Comparison of ENCODE assay signal across 10 cellular contexts in the genomic region with DNA sequence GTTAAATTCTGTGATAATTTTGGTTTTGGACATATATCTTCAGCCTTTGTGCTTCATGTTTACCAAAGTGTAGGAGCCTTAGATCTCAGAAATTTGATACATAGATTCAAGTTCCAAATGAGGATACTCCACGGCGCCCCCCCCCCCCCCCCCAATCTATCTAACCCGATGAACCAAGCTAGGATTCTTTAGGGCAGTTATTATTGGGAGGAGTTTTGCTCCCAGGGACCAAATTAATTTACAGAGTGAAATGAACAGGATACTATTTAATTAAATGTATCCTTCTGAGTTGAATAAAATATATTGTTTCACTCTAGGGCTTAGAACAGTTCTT. TPM values are rescaled to one million over a fixed set of nuclear protein-coding genes. Genes with fewer than 3 reads are reported as not detected.
DNase-seq lines count a peak whose midpoint lies in the region; ATAC-seq and TF ChIP-seq lines count a peak whose summit lies in the region.
"Had no signal": no experiment of that assay in that cellular context is flagged by ENCODE, and none has a peak within 500 bp of the region (broad histone marks: within the 10 kb centered on the region; RNA-seq: fewer than 3 reads in every experiment).

No MANE protein-coding gene starts in this region.

- H2AFZ ChIP-seq in mammary epithelial cell (ENCODE audit: low read depth, low read length) (no peak overlapping the region), neural progenitor cell (replicated peaks) (no peak overlapping the region)

- dilution Hi-C loops in mammary epithelial cell (cut with HindIII; ENCODE audit: low sequenced_read_pairs), result no loop called here

- H3K4me3 Mint-ChIP-seq in CD8-positive, alpha-beta T cell, result peak overlapping the region; percentile 80
- H3K4me3 Mint-ChIP-seq in neural progenitor cell (peak overlapping the region; percentile 75), endodermal cell (no peak overlapping the region)

- no peak overlapping the region for H3K9ac ChIP-seq in mammary epithelial cell (ENCODE audit: insufficient read depth, low read length)
- no peak overlapping the region for H3K9ac ChIP-seq in neural progenitor cell
- H3K9ac ChIP-seq in endodermal cell (ENCODE audit: extremely low read depth, low read length, poor library complexity, severe bottlenecking), result no peak overlapping the region
- H3K9ac ChIP-seq: SK-N-SH had no signal

- H3K4me1 Mint-ChIP-seq in CD8-positive, alpha-beta T cell (ENCODE audit: low read depth), result peaks cover 71% of the 10 kb centered on the region
- peaks cover 10% of the 10 kb centered on the region for H3K4me1 Mint-ChIP-seq in neural progenitor cell
- H3K4me1 Mint-ChIP-seq in endodermal cell, result peaks cover 21% of the 10 kb centered on the region

- H3F3A ChIP-seq in neural progenitor cell (ENCODE audit: low read depth), result peaks cover 10% of the 10 kb centered on the region

- H4K20me1 ChIP-seq in mammary epithelial cell (ENCODE audit: insufficient read depth, low read length) (no peaks in the 10 kb centered on the region), neural progenitor cell (ENCODE audit: low read depth) (peaks cover 20% of the 10 kb centered on the region)

- H3K9me3 Mint-ChIP-seq in CD8-positive, alpha-beta T cell, result no peaks in the 10 kb centered on the region
- peaks cover 29% of the 10 kb centered on the region for H3K9me3 Mint-ChIP-seq in neural progenitor cell
- peaks cover 7% of the 10 kb centered on the region for H3K9me3 Mint-ChIP-seq in endodermal cell

- H3K9me3 ChIP-seq in CD8-positive, alpha-beta T cell (ENCODE audit: low read length), result no peaks in the 10 kb centered on the region
- no peaks in the 10 kb centered on the region for H3K9me3 ChIP-seq in mammary epithelial cell (replicated peaks; ENCODE audit: insufficient read depth, low read length)
- no peaks in the 10 kb centered on the region for H3K9me3 ChIP-seq in neural progenitor cell (ENCODE audit: low read depth)
- peaks cover 10% of the 10 kb centered on the region for H3K9me3 ChIP-seq in endodermal cell (ENCODE audit: control insufficient read depth, low read length)
- H3K9me3 ChIP-seq: SK-N-SH had no signal

- peak overlapping the region; percentile 89 for H3K27ac Mint-ChIP-seq in CD8-positive, alpha-beta T cell
- H3K27ac Mint-ChIP-seq in neural progenitor cell (no peak overlapping the region), endodermal cell (no peak overlapping the region)

- BruUV-seq in mammary epithelial cell (replicated peaks; lab: Mats Ljungman, UMichigan), result no TSS peak

- H3K4me2 ChIP-seq in mammary epithelial cell (ENCODE audit: insufficient read depth, low read depth, low read length) (peak overlapping the region; percentile 96), neural progenitor cell (no peak overlapping the region)

- WGBS in mammary epithelial cell (ENCODE audit: low coverage, missing lambda C conversion rate), result no CpG with 5 or more reads among the region's 3 CpGs
- WGBS in endodermal cell (ENCODE audit: insufficient coverage in 1 of 2, insufficient read length in 1 of 2), 2 experiments, result no CpG with 5 or more reads among the region's 3 CpGs

- H3K4me3 ChIP-seq in CD8-positive, alpha-beta T cell (ENCODE audit: low read depth, low read length), result peak overlapping the region; percentile 43
- H3K4me3 ChIP-seq in Jurkat, Clone E6-1 (ENCODE audit: low read length), result peak overlapping the region; percentile 48
- H3K4me3 ChIP-seq in mammary epithelial cell (replicated peaks in 1 of 3; ENCODE audit: insufficient read depth in 1 of 3, low read depth in 2 of 3, low read length in 3 of 3), result peak overlapping the region; percentile 21 to 93 (median 92)
- H3K4me3 ChIP-seq in neural progenitor cell, result no peak overlapping the region
- no peak overlapping the region for H3K4me3 ChIP-seq in endodermal cell (ENCODE audit: low read length)

- TF ChIP-seq CTCF in CD8-positive, alpha-beta T cell (IDR thresholded peaks at IDR 0.05), result no peak
- no peak for TF ChIP-seq CTCF in mammary epithelial cell (conservative IDR thresholded peaks at IDR 0.05 in 1 of 2, IDR thresholded peaks at IDR 0.05 in 1 of 2; ENCODE audit: extremely low read depth in 1 of 2, insufficient read depth in 1 of 2, low read depth in 1 of 2, low read length in 2 of 2)
- no peak for TF ChIP-seq CTCF in neural progenitor cell (IDR thresholded peaks at IDR 0.05)
- no peak for TF ChIP-seq CTCF in endodermal cell (conservative IDR thresholded peaks at IDR 0.05)

- POLR2A ChIA-PET in CD8-positive, alpha-beta T cell (lab: Charles Lee), result interaction anchor here (0.7 to 1.2 kb wide), 4 partner anchors 10 to 245 kb away, joined by 3 read pairs; no protein-coding TSS in a partner anchor

- in situ Hi-C loops in mammary epithelial cell (cut with MboI; ENCODE audit: low sequenced_read_pairs in 2 of 2), result no loop called here

- DNase-seq in CD8-positive, alpha-beta T cell, result no peak
- no peak for DNase-seq in Jurkat, Clone E6-1 (ENCODE audit: low read depth, low spot score)
- no peak for DNase-seq in mammary epithelial cell
- no peak for DNase-seq in neural progenitor cell (ENCODE audit: low spot score)
- no peak for DNase-seq in DMS 273 treated with DMSO at 0.1 percent for 48 hours (lab: John Stamatoyannopoulos, UW)
- no peak for DNase-seq in stimulated activated CD4-positive, alpha-beta T cell treated with anti-CD3 and anti-CD28 coated beads, Interleukin-1b, Interleukin-23, amount 100 ng/mL, for 48 hours
- no peak for DNase-seq in occipital lobe (lab: John Stamatoyannopoulos, UW)
- no peak for DNase-seq in endodermal cell
- DNase-seq: left cardiac atrium, SK-N-SH had no signal

- H3K79me2 ChIP-seq in mammary epithelial cell (ENCODE audit: insufficient read depth, low read length) (peaks cover 74% of the 10 kb centered on the region), neural progenitor cell (ENCODE audit: low read depth) (peaks cover 75% of the 10 kb centered on the region)

- intact Hi-C loops in CD8-positive, alpha-beta T cell (cut with DNase I, micrococcal nuclease), result loop anchor here (2.0 to 5.0 kb wide), 5 partner anchors 34 to 1186 kb away; a partner anchor contains a TSS
- intact Hi-C loops in mammary epithelial cell (cut with micrococcal nuclease), result no loop called here

- H3K36me3 ChIP-seq in CD8-positive, alpha-beta T cell (ENCODE audit: insufficient read depth, low read length), result no peaks in the 10 kb centered on the region
- H3K36me3 ChIP-seq in mammary epithelial cell (ENCODE audit: insufficient read depth, low read length), result no peaks in the 10 kb centered on the region
- no peaks in the 10 kb centered on the region for H3K36me3 ChIP-seq in neural progenitor cell
- H3K36me3 ChIP-seq in endodermal cell (ENCODE audit: control insufficient read depth, insufficient read depth, low read length), result no peaks in the 10 kb centered on the region

- H3K4me1 ChIP-seq in CD8-positive, alpha-beta T cell (ENCODE audit: insufficient read depth, low read length), result peaks cover 55% of the 10 kb centered on the region
- no peaks in the 10 kb centered on the region for H3K4me1 ChIP-seq in mammary epithelial cell (ENCODE audit: insufficient read depth, low read length)
- H3K4me1 ChIP-seq in neural progenitor cell, result peaks cover 14% of the 10 kb centered on the region
- H3K4me1 ChIP-seq in endodermal cell (ENCODE audit: control insufficient read depth, insufficient read depth, low read length), result no peaks in the 10 kb centered on the region

- H3K27me3 Mint-ChIP-seq in CD8-positive, alpha-beta T cell (ENCODE audit: low read depth), result no peaks in the 10 kb centered on the region
- H3K27me3 Mint-ChIP-seq in neural progenitor cell (ENCODE audit: insufficient read depth, low read depth) (peaks cover 3% of the 10 kb centered on the region), endodermal cell (ENCODE audit: insufficient read depth) (no peaks in the 10 kb centered on the region)

- peaks cover 5% of the 10 kb centered on the region for H3K36me3 Mint-ChIP-seq in CD8-positive, alpha-beta T cell
- H3K36me3 Mint-ChIP-seq in neural progenitor cell (peaks cover 25% of the 10 kb centered on the region), endodermal cell (ENCODE audit: low read depth) (peaks cover 12% of the 10 kb centered on the region)

- H3K27ac ChIP-seq in CD8-positive, alpha-beta T cell (ENCODE audit: low read depth, low read length), result peak overlapping the region; percentile 26
- peak overlapping the region; percentile 76 for H3K27ac ChIP-seq in mammary epithelial cell (ENCODE audit: insufficient read depth, low read depth, low read length)
- no peak overlapping the region for H3K27ac ChIP-seq in neural progenitor cell
- H3K27ac ChIP-seq in endodermal cell (ENCODE audit: low read depth, low read length), result no peak overlapping the region

- CTCF ChIA-PET in CD8-positive, alpha-beta T cell (lab: Charles Lee), result interaction anchor here (1.2 kb wide), 1 partner anchor 93 kb away, joined by 3 read pairs; no protein-coding TSS in a partner anchor
- CTCF ChIA-PET in mammary epithelial cell (lab: Charles Lee; ENCODE audit: low non-redundant PET), result no interaction called here

- ATAC-seq in CD8-positive, alpha-beta T cell, result no peak
- ATAC-seq: left cardiac atrium had no signal

- no peaks in the 10 kb centered on the region for H3K27me3 ChIP-seq in CD8-positive, alpha-beta T cell (ENCODE audit: insufficient read depth, low read length)
- H3K27me3 ChIP-seq in mammary epithelial cell (ENCODE audit: insufficient read depth, low read length) (no peaks in the 10 kb centered on the region), neural progenitor cell (peaks cover 11% of the 10 kb centered on the region), endodermal cell (ENCODE audit: control insufficient read depth, insufficient read depth, low read length, poor library complexity, severe bottlenecking) (no peaks in the 10 kb centered on the region)

RNA-seq across cellular contexts. Expression of a gene that starts 3.2 kb away (rescaled TPM):
- total RNA-seq in CD8-positive, alpha-beta T cell, result 10 to 100 TPM; 49.8 to 54.7 TPM
- polyA plus RNA-seq in Jurkat, Clone E6-1 (2012; ENCODE audit: insufficient read depth, insufficient read length), result 27.3 TPM
- total RNA-seq in mammary epithelial cell (10 to 100 TPM; 43.0 to 54.2 TPM), neural progenitor cell (ENCODE audit: low replicate concordance) (19.2 and 36.4 TPM in 2 replicates), occipital lobe (126 TPM), endodermal cell (10 to 100 TPM; 31.4 to 34.9 TPM)
- polyA plus RNA-seq in mammary epithelial cell, result 14.4 TPM
- polyA minus RNA-seq in mammary epithelial cell, result 42.8 TPM
- 23.5 TPM for polyA plus RNA-seq in endodermal cell (2013, experiment 1 of 2)
- 23.4 TPM for polyA plus RNA-seq in endodermal cell (2013, experiment 2 of 2)

Comparison
In these comparisons a context has a peak if more than half of its experiments do, and no peak if none do; other contexts are left out.
1. H3K27ac ChIP-seq: peak in CD8-positive, alpha-beta T cell (single experiment) and mammary epithelial cell (single experiment); none in neural progenitor cell (single experiment) and endodermal cell (single experiment).
2. H3K4me3 ChIP-seq: peak in CD8-positive, alpha-beta T cell (single experiment), Jurkat, Clone E6-1 (single experiment) and mammary epithelial cell (3 of 3); none in neural progenitor cell (single experiment) and endodermal cell (single experiment).